ENCODE assay signal across 12 cellular contexts in genomic region chr3:101853465-101853864, GRCh38. TPM values are rescaled to one million over a fixed set of nuclear protein-coding genes. Genes with fewer than 3 reads are reported as not detected.
DNase-seq lines count a peak whose midpoint lies in the region; ATAC-seq, FAIRE-seq and TF ChIP-seq lines count a peak whose summit lies in the region.
"Had no signal": no experiment of that assay in that cellular context is flagged by ENCODE, and none has a peak within 500 bp of the region (broad histone marks: within the 10 kb centered on the region; RNA-seq: fewer than 3 reads in every experiment).

No MANE protein-coding gene starts in this region.

- 95 to 96% (median 96%) methylated on average over 4 of the region's 4 CpGs for WGBS in psoas muscle, 3 donors

- H3K4me2 ChIP-seq in BLaER1 treated with 17β-estradiol and CSF1 and Interleukin-3, amounts not matched to agents 10 nM and 100 nM, result peak overlapping the region in 8 of 11 experiments; percentile 18 to 96 (median 89); a peak in 15 of 22 replicates

- peaks cover 12 to 70% (median 36%) of the 10 kb centered on the region in 10 experiments for H3K4me1 ChIP-seq in BLaER1 treated with 17β-estradiol and CSF1 and Interleukin-3, amounts not matched to agents 10 nM and 100 nM
- H3K4me1 ChIP-seq in psoas muscle, result no peaks in the 10 kb centered on the region

- peaks cover 41 to 56% of the 10 kb centered on the region in 2 donors for H3K4me1 Mint-ChIP-seq in natural killer cell

- FAIRE-seq in GM12892 (lab: Jason Lieb, UNC) (peak; percentile 21), bronchial epithelial cell (lab: Jason Lieb, UNC) (peak; percentile 7)
- FAIRE-seq: kidney had no signal

- peaks cover 67 to 89% (median 82%) of the 10 kb centered on the region in 11 experiments for H3K36me3 ChIP-seq in BLaER1 treated with 17β-estradiol and CSF1 and Interleukin-3, amounts not matched to agents 10 nM and 100 nM
- peaks cover 31% of the 10 kb centered on the region for H3K36me3 ChIP-seq in bronchial epithelial cell (ENCODE audit: control insufficient read depth, insufficient read depth, low read length)
- peaks cover 17 to 68% of the 10 kb centered on the region in 2 donors for H3K36me3 ChIP-seq in psoas muscle (ENCODE audit: insufficient read depth in 1 of 2, low read depth in 1 of 2)

- no peaks in the 10 kb centered on the region for H3K27me3 Mint-ChIP-seq in natural killer cell (ENCODE audit: low read depth in 2 of 2)

- H3K4me3 Mint-ChIP-seq in natural killer cell, result peak overlapping the region; percentile 51

- H3K27me3 ChIP-seq in BLaER1 treated with 17β-estradiol and CSF1 and Interleukin-3, amounts not matched to agents 10 nM and 100 nM, result peaks cover 0 to 5% (median 0%) of the 10 kb centered on the region in 11 experiments; a peak in 2 of 22 replicates
- H3K27me3 ChIP-seq in bronchial epithelial cell (ENCODE audit: control insufficient read depth, insufficient read depth, low read length) (no peaks in the 10 kb centered on the region), psoas muscle (ENCODE audit: insufficient read depth in 3 of 3, low read length in 2 of 3) (no peaks in the 10 kb centered on the region)
- H3K27me3 ChIP-seq: thyroid gland had no signal

- peak overlapping the region in 8 of 10 experiments; percentile 82 to 98 (median 94); a peak in 15 of 20 replicates for H3K4me3 ChIP-seq in BLaER1 treated with 17β-estradiol and CSF1 and Interleukin-3, amounts not matched to agents 10 nM and 100 nM
- no peak overlapping the region for H3K4me3 ChIP-seq in bronchial epithelial cell (ENCODE audit: low read depth, low read length)
- no peak overlapping the region for H3K4me3 ChIP-seq in psoas muscle
- H3K4me3 ChIP-seq: thyroid gland had no signal

- ATAC-seq in natural killer cell (no peak), psoas muscle (no peak)

- peak overlapping the region in 5 of 11 experiments; percentile 27 to 100 (median 98); a peak in 9 of 22 replicates for H3K9ac ChIP-seq in BLaER1 treated with 17β-estradiol and CSF1 and Interleukin-3, amounts not matched to agents 10 nM and 100 nM

- peaks cover 31 to 91% (median 90%) of the 10 kb centered on the region in 11 experiments for H4K20me1 ChIP-seq in BLaER1 treated with 17β-estradiol and CSF1 and Interleukin-3, amounts not matched to agents 10 nM and 100 nM

- peak overlapping the region; percentile 98 to 99 for H3K27ac Mint-ChIP-seq in natural killer cell

- intact Hi-C loops in natural killer cell (cut with micrococcal nuclease), result loop anchor here (5.0 kb wide), 4 partner anchors 41 to 281 kb away; partner anchors contain the start of genes PCNP and ZBTB11
- intact Hi-C loops in psoas muscle (cut with DNase I), result no loop called here

- TF ChIP-seq CTCF in bronchial epithelial cell (IDR thresholded peaks at IDR 0.05; ENCODE audit: insufficient read depth, low read length, severe bottlenecking) (no peak), natural killer cell (IDR thresholded peaks at IDR 0.05) (no peak), psoas muscle (IDR thresholded peaks at IDR 0.05) (no peak)

- peak overlapping the region in 5 of 11 experiments; percentile 14 to 99 (median 98); a peak in 9 of 22 replicates for H3K27ac ChIP-seq in BLaER1 treated with 17β-estradiol and CSF1 and Interleukin-3, amounts not matched to agents 10 nM and 100 nM
- no peak overlapping the region for H3K27ac ChIP-seq in psoas muscle
- H3K27ac ChIP-seq: thyroid gland had no signal

- H3K9me3 Mint-ChIP-seq in natural killer cell, result no peaks in the 10 kb centered on the region

- H3K36me3 Mint-ChIP-seq in natural killer cell, result peaks cover 58% of the 10 kb centered on the region

- DNase-seq in GM12892 (ENCODE audit: insufficient read length), result no peak
- DNase-seq in bronchial epithelial cell (ENCODE audit: low read depth), result no peak
- DNase-seq in natural killer cell, result no peak
- DNase-seq in cortex of kidney (lab: John Stamatoyannopoulos, UW), result no peak
- DNase-seq in hepatic stellate cell (ENCODE audit: low spot score), result no peak
- DNase-seq in psoas muscle, result no peak
- DNase-seq in NCI-H1694 (lab: John Stamatoyannopoulos, UW), result no peak
- DNase-seq: activated CD4-positive, alpha-beta T cell treated with anti-CD3 and anti-CD28 coated beads, Interleukin-2, amount 50 U/mL, for 48 hours; kidney; NCI-H524 treated with DMSO at 0.1 percent for 48 hours; thyroid gland had no signal

- peaks cover 0 to 15% (median 0%) of the 10 kb centered on the region in 11 experiments; a peak in 8 of 22 replicates for H3K9me3 ChIP-seq in BLaER1 treated with 17β-estradiol and CSF1 and Interleukin-3, amounts not matched to agents 10 nM and 100 nM (replicated peaks in 1 of 11)
- H3K9me3 ChIP-seq in psoas muscle, result no peaks in the 10 kb centered on the region
- H3K9me3 ChIP-seq: thyroid gland had no signal

- TF ChIP-seq POLR2A in GM12892 (IDR thresholded peaks at IDR 0.05; ENCODE audit: low read depth, low read length), result peak; percentile 49; the same call in 1 of the 2 replicates

RNA-seq across cellular contexts. Expression of gene NFKBIZ, which starts 4.2 kb away (rescaled TPM):
- polyA plus RNA-seq in GM12892 (2012; ENCODE audit: missing spikeins), result 27.7 TPM
- total RNA-seq in bronchial epithelial cell (40.3 and 70.3 TPM in 2 replicates), natural killer cell (100 to 1,000 TPM; 510 to 811 (median 774) TPM), psoas muscle (10 to 100 TPM in 2 of 4 donors, 1 to 10 TPM in 2; 6.4 to 12.5 (median 9.8) TPM)
- polyA plus RNA-seq in psoas muscle, result 1 to 10 TPM; 3.0 to 8.8 (median 5.4) TPM

Comparison
In these comparisons a context has a peak if more than half of its experiments do, and no peak if none do; other contexts are left out.
1. H3K4me3 ChIP-seq: peak in BLaER1 treated with 17β-estradiol and CSF1 and Interleukin-3, amounts not matched to agents 10 nM and 100 nM (8 of 10); none in bronchial epithelial cell (single experiment) and psoas muscle (single experiment).